Comparison of ENCODE assay signal across 8 cellular contexts in genomic region chr2:75646583-75647425, GRCh38. TPM values are rescaled to one million over a fixed set of nuclear protein-coding genes. Genes with fewer than 3 reads are reported as not detected.
DNase-seq lines count a peak whose midpoint lies in the region; ATAC-seq and TF ChIP-seq lines count a peak whose summit lies in the region.

Gene MRPL19 (plus strand): TSS chr2:75646783. CDS start chr2:75646808, 25 bp downstream.

- H3K4me1 ChIP-seq in Panc1 (ENCODE audit: control insufficient read depth, insufficient read depth, low read length) (peaks cover 9% of the 10 kb centered on the region), muscle layer of colon (ENCODE audit: insufficient read depth, low read length) (peaks cover 4% of the 10 kb centered on the region)

- H3K9me3 Mint-ChIP-seq in activated T-cell treated with anti-CD3 and anti-CD28 coated beads, Interleukin-2, amount 50 U/mL, for 24 hours = no peaks in the 10 kb centered on the region

- in situ Hi-C loops in Panc1 (cut with HindIII; ENCODE audit: low pct_unique_long_range_greater_than_20kb, low sequenced_read_pairs) = no loop called here

- intact Hi-C loops in Panc1 (cut with micrococcal nuclease; ENCODE audit: unreplicated experiment) = no loop called here

- H3K27ac ChIP-seq in Panc1 (ENCODE audit: low read length) = peak within 1 kb of the TSS; percentile 94
- H3K27ac ChIP-seq in muscle layer of colon (ENCODE audit: low read depth, low read length) = peak within 1 kb of the TSS; percentile 81

- ATAC-seq in GM21717 (IDR thresholded peaks at IDR 0.05; ENCODE audit: unreplicated experiment) = peak; percentile 97
- ATAC-seq in Panc1 = peak; percentile 100
- peak; percentile 97 for ATAC-seq in esophagus mucosa

- H3K4me3 ChIP-seq in Jurkat, Clone E6-1 (ENCODE audit: low read length) = peak within 1 kb of the TSS; percentile 86
- H3K4me3 ChIP-seq in Panc1 (ENCODE audit: low read depth in 2 of 2, low read length in 2 of 2) (peak within 1 kb of the TSS; percentile 77 to 85), muscle layer of colon (ENCODE audit: low read depth in 1 of 2, low read length in 2 of 2) (peak within 1 kb of the TSS; percentile 93 to 94)

- CTCF ChIA-PET in Panc1 (lab: Charles Lee) = no interaction called here

- no TSS peak for BruUV-seq in Panc1 (replicated peaks; lab: Mats Ljungman, UMichigan)

- H3K36me3 ChIP-seq in Panc1 (ENCODE audit: control insufficient read depth, insufficient read depth, low read length) (peaks cover 17% of the 10 kb centered on the region), muscle layer of colon (ENCODE audit: insufficient read depth, low read length) (peaks cover 15% of the 10 kb centered on the region)

- peak; percentile 87 for DNase-seq in DMS53 treated with DMSO at 0.1 percent for 48 hours (lab: John Stamatoyannopoulos, UW; ENCODE audit: unreplicated experiment)
- DNase-seq in Jurkat, Clone E6-1 (ENCODE audit: low read depth, low spot score) = peak; percentile 89
- peak; percentile 59 for DNase-seq in Panc1 (ENCODE audit: low read depth, low spot score)
- DNase-seq in activated T-cell treated with anti-CD3 and anti-CD28 coated beads, Interleukin-2, amount 50 U/mL, for 24 hours = peak; percentile 82
- DNase-seq in stimulated activated CD8-positive, alpha-beta memory T cell treated with anti-CD3 and anti-CD28 coated beads, Interleukin-7, amount 100 ng/mL, for 1 hour (ENCODE audit: low read depth in 2 of 2) = peak; percentile 41 to 43

- TF ChIP-seq CTCF in Panc1 (IDR thresholded peaks at IDR 0.05) = no peak

- no peaks in the 10 kb centered on the region for H3K27me3 Mint-ChIP-seq in activated T-cell treated with anti-CD3 and anti-CD28 coated beads, Interleukin-2, amount 50 U/mL, for 24 hours

- H3K27ac Mint-ChIP-seq in activated T-cell treated with anti-CD3 and anti-CD28 coated beads, Interleukin-2, amount 50 U/mL, for 24 hours = peak within 1 kb of the TSS; percentile 96

- H3K4me1 Mint-ChIP-seq in activated T-cell treated with anti-CD3 and anti-CD28 coated beads, Interleukin-2, amount 50 U/mL, for 24 hours (ENCODE audit: low read depth) = peaks cover 40% of the 10 kb centered on the region

- peak within 1 kb of the TSS; percentile 64 for H3K9ac ChIP-seq in muscle layer of colon (ENCODE audit: low read length)

- peak within 1 kb of the TSS; percentile 94 for H3K4me3 Mint-ChIP-seq in activated T-cell treated with anti-CD3 and anti-CD28 coated beads, Interleukin-2, amount 50 U/mL, for 24 hours

- POLR2A ChIA-PET in Panc1 (lab: Charles Lee) = no interaction called here

- no peaks in the 10 kb centered on the region for H3K27me3 ChIP-seq in Panc1 (ENCODE audit: control insufficient read depth, insufficient read depth, low read length)
- no peaks in the 10 kb centered on the region for H3K27me3 ChIP-seq in muscle layer of colon (ENCODE audit: control insufficient read depth in 1 of 2, insufficient read depth in 2 of 2, low read length in 2 of 2)

- peaks cover 50% of the 10 kb centered on the region for H3K36me3 Mint-ChIP-seq in activated T-cell treated with anti-CD3 and anti-CD28 coated beads, Interleukin-2, amount 50 U/mL, for 24 hours (ENCODE audit: low read depth)

- H3K9me3 ChIP-seq in Panc1 (ENCODE audit: control insufficient read depth, insufficient read depth, low read depth, low read length) (no peaks in the 10 kb centered on the region), muscle layer of colon (ENCODE audit: low read length) (no peaks in the 10 kb centered on the region)

RNA-seq across cellular contexts. Expression of gene MRPL19, which starts in this region (rescaled TPM):
- 51.0 TPM for polyA plus RNA-seq in Jurkat, Clone E6-1 (2012; ENCODE audit: insufficient read depth, insufficient read length)
- total RNA-seq in Panc1 (2021; ENCODE audit: unreplicated experiment) (50.2 TPM), esophagus mucosa (39.9 TPM)
- polyA plus RNA-seq in Panc1 (2012; ENCODE audit: insufficient read length) = 24.8 TPM

Comparison
In these comparisons a context has a peak if more than half of its experiments do, and no peak if none do; other contexts are left out.
1. Peak in every context shown above with its lines: DNase-seq, ATAC-seq, H3K4me3 ChIP-seq and H3K27ac ChIP-seq.